ENCODE assay signal across 2 cellular contexts in the genomic region with DNA sequence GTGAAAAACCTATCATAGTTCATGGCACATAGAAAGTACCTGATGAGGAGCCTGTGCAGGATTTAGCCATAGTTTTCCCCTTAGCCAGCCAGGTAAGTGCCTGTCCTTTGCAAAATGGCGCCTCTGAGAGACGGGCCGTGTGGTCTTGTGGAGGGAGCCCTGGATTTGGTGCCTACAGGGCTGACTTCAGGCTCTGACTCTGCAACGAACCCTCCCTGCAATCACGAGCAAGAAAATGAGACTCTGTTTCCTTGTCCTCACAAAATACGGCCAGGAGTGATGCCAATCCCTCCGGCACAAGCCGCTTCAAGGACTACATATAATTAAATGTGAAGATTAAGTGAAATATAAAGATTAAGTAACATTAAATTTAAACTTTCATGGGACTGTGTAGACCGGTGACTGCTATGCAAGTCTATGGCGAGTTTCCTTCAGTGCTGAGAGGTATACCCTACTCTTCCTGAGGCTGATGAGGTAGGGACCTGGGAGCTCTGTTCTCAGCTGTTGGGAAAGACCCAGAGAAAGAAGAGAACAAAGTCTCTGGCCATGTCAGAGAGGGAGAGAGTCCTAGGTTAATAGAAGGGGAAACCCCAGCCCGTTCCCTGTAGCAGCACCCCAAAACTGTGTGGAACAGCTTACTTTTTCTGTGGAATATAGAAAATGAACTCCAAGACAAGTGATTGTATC.
TF ChIP-seq lines count a peak whose summit lies in the region.

No MANE protein-coding gene starts in this region.

TF ChIP-seq in HepG2, 621 proteins besides CTCF, POLR2A, EP300 and RAD21:
- TF ChIP-seq, protein P1, sequence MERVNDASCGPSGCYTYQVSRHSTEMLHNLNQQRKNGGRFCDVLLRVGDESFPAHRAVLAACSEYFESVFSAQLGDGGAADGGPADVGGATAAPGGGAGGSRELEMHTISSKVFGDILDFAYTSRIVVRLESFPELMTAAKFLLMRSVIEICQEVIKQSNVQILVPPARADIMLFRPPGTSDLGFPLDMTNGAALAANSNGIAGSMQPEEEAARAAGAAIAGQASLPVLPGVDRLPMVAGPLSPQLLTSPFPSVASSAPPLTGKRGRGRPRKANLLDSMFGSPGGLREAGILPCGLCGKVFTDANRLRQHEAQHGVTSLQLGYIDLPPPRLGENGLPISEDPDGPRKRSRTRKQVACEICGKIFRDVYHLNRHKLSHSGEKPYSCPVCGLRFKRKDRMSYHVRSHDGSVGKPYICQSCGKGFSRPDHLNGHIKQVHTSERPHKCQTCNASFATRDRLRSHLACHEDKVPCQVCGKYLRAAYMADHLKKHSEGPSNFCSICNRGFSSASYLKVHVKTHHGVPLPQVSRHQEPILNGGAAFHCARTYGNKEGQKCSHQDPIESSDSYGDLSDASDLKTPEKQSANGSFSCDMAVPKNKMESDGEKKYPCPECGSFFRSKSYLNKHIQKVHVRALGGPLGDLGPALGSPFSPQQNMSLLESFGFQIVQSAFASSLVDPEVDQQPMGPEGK (CRISPR knock-in tag; IDR thresholded peaks at IDR 0.05), result no peak
- TF ChIP-seq ZNF724P (CRISPR knock-in tag; IDR thresholded peaks at IDR 0.05; ENCODE audit: borderline replicate concordance), result no peak
- no peak for TF ChIP-seq XRCC5 (optimal IDR thresholded peaks at IDR 0.05; ENCODE audit: low read length)
- TF ChIP-seq ZSCAN20 (CRISPR knock-in tag; IDR thresholded peaks at IDR 0.05; ENCODE audit: borderline replicate concordance), result no peak
- no peak for TF ChIP-seq FIP1L1 (IDR thresholded peaks at IDR 0.05; ENCODE audit: borderline replicate concordance, insufficient read depth, low read depth, low read length)
- no peak for TF ChIP-seq MEIS2 (CRISPR knock-in tag; IDR thresholded peaks at IDR 0.05)
- no peak for TF ChIP-seq ZNF770 (CRISPR knock-in tag; IDR thresholded peaks at IDR 0.05)
- no peak for TF ChIP-seq ISX (CRISPR knock-in tag; conservative IDR thresholded peaks at IDR 0.05)
- no peak for TF ChIP-seq ZNF343 (CRISPR knock-in tag; IDR thresholded peaks at IDR 0.05)
- TF ChIP-seq MEF2D (CRISPR knock-in tag; IDR thresholded peaks at IDR 0.05), result no peak
- TF ChIP-seq, protein P2, sequence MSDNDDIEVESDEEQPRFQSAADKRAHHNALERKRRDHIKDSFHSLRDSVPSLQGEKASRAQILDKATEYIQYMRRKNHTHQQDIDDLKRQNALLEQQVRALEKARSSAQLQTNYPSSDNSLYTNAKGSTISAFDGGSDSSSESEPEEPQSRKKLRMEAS (IDR thresholded peaks at IDR 0.05), result no peak
- no peak for TF ChIP-seq RARA (CRISPR knock-in tag; IDR thresholded peaks at IDR 0.05)

TF ChIP-seq in H1, 55 proteins besides CTCF, POLR2A, EP300 and RAD21:
- TF ChIP-seq ZNF274 (IDR thresholded peaks at IDR 0.05; ENCODE audit: borderline replicate concordance, extremely low read depth, low read length), result no peak
- TF ChIP-seq KDM4A (IDR thresholded peaks at IDR 0.05; ENCODE audit: low read depth, low read length, severe bottlenecking), result no peak
- TF ChIP-seq SP2 (IDR thresholded peaks at IDR 0.05; ENCODE audit: low read length), result no peak
- no peak for TF ChIP-seq SP4 (IDR thresholded peaks at IDR 0.05; ENCODE audit: low read length)
- TF ChIP-seq CHD2 (IDR thresholded peaks at IDR 0.05; ENCODE audit: low read length), result no peak
- TF ChIP-seq JUN (IDR thresholded peaks at IDR 0.05; ENCODE audit: low read depth, low read length), result no peak
- TF ChIP-seq TAF7 (optimal IDR thresholded peaks at IDR 0.05; ENCODE audit: borderline replicate concordance, low read depth, low read length), result no peak
- TF ChIP-seq TEAD4 (IDR thresholded peaks at IDR 0.05; ENCODE audit: low read depth, low read length), result no peak
- no peak for TF ChIP-seq SIRT6 (IDR thresholded peaks at IDR 0.05; ENCODE audit: low read length)
- no peak for TF ChIP-seq NRF1 (IDR thresholded peaks at IDR 0.05; ENCODE audit: low read depth, low read length)
- no peak for TF ChIP-seq POU5F1 (IDR thresholded peaks at IDR 0.05; ENCODE audit: low read depth, low read length)
- no peak for TF ChIP-seq BCL11A (IDR thresholded peaks at IDR 0.05; ENCODE audit: low read depth in 2 of 2, low read length in 2 of 2)
- TF ChIP-seq, protein P3, sequence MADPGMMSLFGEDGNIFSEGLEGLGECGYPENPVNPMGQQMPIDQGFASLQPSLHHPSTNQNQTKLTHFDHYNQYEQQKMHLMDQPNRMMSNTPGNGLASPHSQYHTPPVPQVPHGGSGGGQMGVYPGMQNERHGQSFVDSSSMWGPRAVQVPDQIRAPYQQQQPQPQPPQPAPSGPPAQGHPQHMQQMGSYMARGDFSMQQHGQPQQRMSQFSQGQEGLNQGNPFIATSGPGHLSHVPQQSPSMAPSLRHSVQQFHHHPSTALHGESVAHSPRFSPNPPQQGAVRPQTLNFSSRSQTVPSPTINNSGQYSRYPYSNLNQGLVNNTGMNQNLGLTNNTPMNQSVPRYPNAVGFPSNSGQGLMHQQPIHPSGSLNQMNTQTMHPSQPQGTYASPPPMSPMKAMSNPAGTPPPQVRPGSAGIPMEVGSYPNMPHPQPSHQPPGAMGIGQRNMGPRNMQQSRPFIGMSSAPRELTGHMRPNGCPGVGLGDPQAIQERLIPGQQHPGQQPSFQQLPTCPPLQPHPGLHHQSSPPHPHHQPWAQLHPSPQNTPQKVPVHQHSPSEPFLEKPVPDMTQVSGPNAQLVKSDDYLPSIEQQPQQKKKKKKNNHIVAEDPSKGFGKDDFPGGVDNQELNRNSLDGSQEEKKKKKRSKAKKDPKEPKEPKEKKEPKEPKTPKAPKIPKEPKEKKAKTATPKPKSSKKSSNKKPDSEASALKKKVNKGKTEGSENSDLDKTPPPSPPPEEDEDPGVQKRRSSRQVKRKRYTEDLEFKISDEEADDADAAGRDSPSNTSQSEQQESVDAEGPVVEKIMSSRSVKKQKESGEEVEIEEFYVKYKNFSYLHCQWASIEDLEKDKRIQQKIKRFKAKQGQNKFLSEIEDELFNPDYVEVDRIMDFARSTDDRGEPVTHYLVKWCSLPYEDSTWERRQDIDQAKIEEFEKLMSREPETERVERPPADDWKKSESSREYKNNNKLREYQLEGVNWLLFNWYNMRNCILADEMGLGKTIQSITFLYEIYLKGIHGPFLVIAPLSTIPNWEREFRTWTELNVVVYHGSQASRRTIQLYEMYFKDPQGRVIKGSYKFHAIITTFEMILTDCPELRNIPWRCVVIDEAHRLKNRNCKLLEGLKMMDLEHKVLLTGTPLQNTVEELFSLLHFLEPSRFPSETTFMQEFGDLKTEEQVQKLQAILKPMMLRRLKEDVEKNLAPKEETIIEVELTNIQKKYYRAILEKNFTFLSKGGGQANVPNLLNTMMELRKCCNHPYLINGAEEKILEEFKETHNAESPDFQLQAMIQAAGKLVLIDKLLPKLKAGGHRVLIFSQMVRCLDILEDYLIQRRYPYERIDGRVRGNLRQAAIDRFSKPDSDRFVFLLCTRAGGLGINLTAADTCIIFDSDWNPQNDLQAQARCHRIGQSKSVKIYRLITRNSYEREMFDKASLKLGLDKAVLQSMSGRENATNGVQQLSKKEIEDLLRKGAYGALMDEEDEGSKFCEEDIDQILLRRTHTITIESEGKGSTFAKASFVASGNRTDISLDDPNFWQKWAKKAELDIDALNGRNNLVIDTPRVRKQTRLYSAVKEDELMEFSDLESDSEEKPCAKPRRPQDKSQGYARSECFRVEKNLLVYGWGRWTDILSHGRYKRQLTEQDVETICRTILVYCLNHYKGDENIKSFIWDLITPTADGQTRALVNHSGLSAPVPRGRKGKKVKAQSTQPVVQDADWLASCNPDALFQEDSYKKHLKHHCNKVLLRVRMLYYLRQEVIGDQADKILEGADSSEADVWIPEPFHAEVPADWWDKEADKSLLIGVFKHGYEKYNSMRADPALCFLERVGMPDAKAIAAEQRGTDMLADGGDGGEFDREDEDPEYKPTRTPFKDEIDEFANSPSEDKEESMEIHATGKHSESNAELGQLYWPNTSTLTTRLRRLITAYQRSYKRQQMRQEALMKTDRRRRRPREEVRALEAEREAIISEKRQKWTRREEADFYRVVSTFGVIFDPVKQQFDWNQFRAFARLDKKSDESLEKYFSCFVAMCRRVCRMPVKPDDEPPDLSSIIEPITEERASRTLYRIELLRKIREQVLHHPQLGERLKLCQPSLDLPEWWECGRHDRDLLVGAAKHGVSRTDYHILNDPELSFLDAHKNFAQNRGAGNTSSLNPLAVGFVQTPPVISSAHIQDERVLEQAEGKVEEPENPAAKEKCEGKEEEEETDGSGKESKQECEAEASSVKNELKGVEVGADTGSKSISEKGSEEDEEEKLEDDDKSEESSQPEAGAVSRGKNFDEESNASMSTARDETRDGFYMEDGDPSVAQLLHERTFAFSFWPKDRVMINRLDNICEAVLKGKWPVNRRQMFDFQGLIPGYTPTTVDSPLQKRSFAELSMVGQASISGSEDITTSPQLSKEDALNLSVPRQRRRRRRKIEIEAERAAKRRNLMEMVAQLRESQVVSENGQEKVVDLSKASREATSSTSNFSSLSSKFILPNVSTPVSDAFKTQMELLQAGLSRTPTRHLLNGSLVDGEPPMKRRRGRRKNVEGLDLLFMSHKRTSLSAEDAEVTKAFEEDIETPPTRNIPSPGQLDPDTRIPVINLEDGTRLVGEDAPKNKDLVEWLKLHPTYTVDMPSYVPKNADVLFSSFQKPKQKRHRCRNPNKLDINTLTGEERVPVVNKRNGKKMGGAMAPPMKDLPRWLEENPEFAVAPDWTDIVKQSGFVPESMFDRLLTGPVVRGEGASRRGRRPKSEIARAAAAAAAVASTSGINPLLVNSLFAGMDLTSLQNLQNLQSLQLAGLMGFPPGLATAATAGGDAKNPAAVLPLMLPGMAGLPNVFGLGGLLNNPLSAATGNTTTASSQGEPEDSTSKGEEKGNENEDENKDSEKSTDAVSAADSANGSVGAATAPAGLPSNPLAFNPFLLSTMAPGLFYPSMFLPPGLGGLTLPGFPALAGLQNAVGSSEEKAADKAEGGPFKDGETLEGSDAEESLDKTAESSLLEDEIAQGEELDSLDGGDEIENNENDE (IDR thresholded peaks at IDR 0.05; ENCODE audit: insufficient replicate concordance, low read length), result no peak
- TF ChIP-seq ATF2 (IDR thresholded peaks at IDR 0.05; ENCODE audit: low read length), result no peak
- no peak for TF ChIP-seq SUZ12 (IDR thresholded peaks at IDR 0.05; ENCODE audit: low read length)
- no peak for TF ChIP-seq SAP30 (IDR thresholded peaks at IDR 0.05; ENCODE audit: insufficient read depth, insufficient replicate concordance, low read length)
- TF ChIP-seq CREB1 (IDR thresholded peaks at IDR 0.05), result no peak
